1 cellular context compared by ENCODE assay signal in the genomic region with DNA sequence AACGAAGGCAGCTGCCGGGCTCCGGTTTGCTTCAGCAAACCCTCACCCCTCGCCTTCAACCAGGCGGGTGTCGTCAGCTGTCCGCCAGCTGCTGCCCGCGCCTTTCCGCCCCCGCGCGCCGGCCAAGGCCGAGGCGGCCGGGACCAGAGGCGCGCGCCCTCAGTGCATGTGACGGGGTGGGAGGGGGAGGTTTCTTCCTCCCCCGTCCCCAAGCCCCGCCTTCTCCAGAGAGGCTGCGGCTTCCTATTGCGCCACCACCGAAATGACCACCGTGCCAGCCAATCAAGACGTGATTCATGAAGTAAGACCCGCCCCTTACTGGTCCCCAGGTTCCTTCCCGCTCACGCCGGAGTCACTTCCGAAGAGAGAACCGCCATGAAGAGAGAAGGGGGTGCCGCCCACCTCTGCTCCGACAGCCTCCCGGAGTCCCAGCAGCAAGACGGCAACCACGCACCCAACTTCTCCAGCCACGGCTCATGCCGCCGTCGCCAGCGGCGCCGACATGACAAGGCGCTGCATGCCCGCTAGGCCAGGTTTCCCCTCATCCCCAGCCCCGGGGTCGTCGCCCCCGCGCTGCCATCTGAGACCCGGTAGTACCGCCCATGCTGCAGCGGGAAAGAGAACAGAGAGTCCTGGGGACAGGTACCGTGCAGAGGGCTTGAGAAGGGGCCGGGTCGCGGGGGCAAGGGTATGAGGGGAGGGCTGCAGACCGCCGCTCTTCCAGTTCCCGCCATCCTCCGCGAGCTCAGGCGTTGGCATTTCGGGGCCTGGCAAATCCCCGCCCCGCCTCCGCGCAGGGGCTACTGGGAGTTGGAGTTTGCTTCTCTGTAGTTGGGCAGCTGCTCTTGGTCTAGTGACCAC.
TF ChIP-seq lines count a peak whose summit lies in the region.

A gene with protein sequence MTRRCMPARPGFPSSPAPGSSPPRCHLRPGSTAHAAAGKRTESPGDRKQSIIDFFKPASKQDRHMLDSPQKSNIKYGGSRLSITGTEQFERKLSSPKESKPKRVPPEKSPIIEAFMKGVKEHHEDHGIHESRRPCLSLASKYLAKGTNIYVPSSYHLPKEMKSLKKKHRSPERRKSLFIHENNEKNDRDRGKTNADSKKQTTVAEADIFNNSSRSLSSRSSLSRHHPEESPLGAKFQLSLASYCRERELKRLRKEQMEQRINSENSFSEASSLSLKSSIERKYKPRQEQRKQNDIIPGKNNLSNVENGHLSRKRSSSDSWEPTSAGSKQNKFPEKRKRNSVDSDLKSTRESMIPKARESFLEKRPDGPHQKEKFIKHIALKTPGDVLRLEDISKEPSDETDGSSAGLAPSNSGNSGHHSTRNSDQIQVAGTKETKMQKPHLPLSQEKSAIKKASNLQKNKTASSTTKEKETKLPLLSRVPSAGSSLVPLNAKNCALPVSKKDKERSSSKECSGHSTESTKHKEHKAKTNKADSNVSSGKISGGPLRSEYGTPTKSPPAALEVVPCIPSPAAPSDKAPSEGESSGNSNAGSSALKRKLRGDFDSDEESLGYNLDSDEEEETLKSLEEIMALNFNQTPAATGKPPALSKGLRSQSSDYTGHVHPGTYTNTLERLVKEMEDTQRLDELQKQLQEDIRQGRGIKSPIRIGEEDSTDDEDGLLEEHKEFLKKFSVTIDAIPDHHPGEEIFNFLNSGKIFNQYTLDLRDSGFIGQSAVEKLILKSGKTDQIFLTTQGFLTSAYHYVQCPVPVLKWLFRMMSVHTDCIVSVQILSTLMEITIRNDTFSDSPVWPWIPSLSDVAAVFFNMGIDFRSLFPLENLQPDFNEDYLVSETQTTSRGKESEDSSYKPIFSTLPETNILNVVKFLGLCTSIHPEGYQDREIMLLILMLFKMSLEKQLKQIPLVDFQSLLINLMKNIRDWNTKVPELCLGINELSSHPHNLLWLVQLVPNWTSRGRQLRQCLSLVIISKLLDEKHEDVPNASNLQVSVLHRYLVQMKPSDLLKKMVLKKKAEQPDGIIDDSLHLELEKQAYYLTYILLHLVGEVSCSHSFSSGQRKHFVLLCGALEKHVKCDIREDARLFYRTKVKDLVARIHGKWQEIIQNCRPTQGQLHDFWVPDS (plus strand): TSS at position 355 of the 861 bp plus-strand sequence. CDS start 148 bp downstream, at position 503.

TF ChIP-seq in K562, 482 proteins besides CTCF, POLR2A, EP300 and RAD21 (continued from another document):
- TF ChIP-seq, protein P1, sequence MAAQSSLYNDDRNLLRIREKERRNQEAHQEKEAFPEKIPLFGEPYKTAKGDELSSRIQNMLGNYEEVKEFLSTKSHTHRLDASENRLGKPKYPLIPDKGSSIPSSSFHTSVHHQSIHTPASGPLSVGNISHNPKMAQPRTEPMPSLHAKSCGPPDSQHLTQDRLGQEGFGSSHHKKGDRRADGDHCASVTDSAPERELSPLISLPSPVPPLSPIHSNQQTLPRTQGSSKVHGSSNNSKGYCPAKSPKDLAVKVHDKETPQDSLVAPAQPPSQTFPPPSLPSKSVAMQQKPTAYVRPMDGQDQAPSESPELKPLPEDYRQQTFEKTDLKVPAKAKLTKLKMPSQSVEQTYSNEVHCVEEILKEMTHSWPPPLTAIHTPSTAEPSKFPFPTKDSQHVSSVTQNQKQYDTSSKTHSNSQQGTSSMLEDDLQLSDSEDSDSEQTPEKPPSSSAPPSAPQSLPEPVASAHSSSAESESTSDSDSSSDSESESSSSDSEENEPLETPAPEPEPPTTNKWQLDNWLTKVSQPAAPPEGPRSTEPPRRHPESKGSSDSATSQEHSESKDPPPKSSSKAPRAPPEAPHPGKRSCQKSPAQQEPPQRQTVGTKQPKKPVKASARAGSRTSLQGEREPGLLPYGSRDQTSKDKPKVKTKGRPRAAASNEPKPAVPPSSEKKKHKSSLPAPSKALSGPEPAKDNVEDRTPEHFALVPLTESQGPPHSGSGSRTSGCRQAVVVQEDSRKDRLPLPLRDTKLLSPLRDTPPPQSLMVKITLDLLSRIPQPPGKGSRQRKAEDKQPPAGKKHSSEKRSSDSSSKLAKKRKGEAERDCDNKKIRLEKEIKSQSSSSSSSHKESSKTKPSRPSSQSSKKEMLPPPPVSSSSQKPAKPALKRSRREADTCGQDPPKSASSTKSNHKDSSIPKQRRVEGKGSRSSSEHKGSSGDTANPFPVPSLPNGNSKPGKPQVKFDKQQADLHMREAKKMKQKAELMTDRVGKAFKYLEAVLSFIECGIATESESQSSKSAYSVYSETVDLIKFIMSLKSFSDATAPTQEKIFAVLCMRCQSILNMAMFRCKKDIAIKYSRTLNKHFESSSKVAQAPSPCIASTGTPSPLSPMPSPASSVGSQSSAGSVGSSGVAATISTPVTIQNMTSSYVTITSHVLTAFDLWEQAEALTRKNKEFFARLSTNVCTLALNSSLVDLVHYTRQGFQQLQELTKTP (IDR thresholded peaks at IDR 0.05; ENCODE audit: low read depth in 1 of 2, partially characterized antibody in 2 of 2) = peak in 1 of 2 experiments; percentile 92
- TF ChIP-seq SMAD4 (CRISPR knock-in tag; conservative IDR thresholded peaks at IDR 0.05) (0 out of 2 replicates have a peak, but pooled peaks have one; percentile 50), KLF6 (CRISPR knock-in tag; IDR thresholded peaks at IDR 0.05; ENCODE audit: borderline replicate concordance) (peak; percentile 34; the same call in 1 of the 2 replicates), ILF3 (IDR thresholded peaks at IDR 0.05; ENCODE audit: borderline replicate concordance) (no peak), JUND (IDR thresholded peaks at IDR 0.05; ENCODE audit: borderline replicate concordance, low read depth, low read length) (0 out of 2 replicates have a peak, but pooled peaks have one; percentile 60), JUND (tag; IDR thresholded peaks at IDR 0.05; ENCODE audit: borderline replicate concordance, low read depth, low read length) (no peak; the same call in 2 of the 3 replicates)
- TF ChIP-seq, protein P2, sequence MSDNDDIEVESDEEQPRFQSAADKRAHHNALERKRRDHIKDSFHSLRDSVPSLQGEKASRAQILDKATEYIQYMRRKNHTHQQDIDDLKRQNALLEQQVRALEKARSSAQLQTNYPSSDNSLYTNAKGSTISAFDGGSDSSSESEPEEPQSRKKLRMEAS (CRISPR knock-in tag; IDR thresholded peaks at IDR 0.05) = peak; percentile 59
